Comparison of ENCODE assay signal across 18 cellular contexts in genomic region chr5:169067641-169068316, GRCh38.
"Had no signal": no experiment of that assay in that cellular context is flagged by ENCODE, and none has a peak within 500 bp of the region (broad histone marks: within the 10 kb centered on the region; RNA-seq: fewer than 3 reads in every experiment).

No MANE protein-coding gene starts in this region.

- DNase-seq: activated CD4-positive, alpha-beta T cell treated with anti-CD3 and anti-CD28 coated beads for 4 hours; activated CD8-positive, alpha-beta memory T cell treated with anti-CD3 and anti-CD28 coated beads, Interleukin-2, amount 50 U/mL, for 4 hours; activated CD8-positive, alpha-beta T cell treated with anti-CD3 and anti-CD28 coated beads, Interleukin-2, amount 10 ng/mL, durations not matched to agents 7 days and 5 days; activated gamma-delta T cell treated with Interleukin-2 at 50 U/mL for 16 hours; amygdala; erythroblast; islet precursor cell; mesenchymal stem cell; natural killer cell; occipital lobe; stimulated activated CD4-positive, alpha-beta T cell treated with anti-CD3 and anti-CD28 coated beads, Interleukin-4, amount 100 ng/mL, for 4 hours; stimulated activated CD8-positive, alpha-beta memory T cell treated with anti-CD3 and anti-CD28 coated beads, Interleukin-4, amount 100 ng/mL, for 48 hours; stimulated activated naive CD8-positive, alpha-beta T cell treated with anti-CD3 and anti-CD28 coated beads, Interleukin-15, Interleukin-2, amounts not matched to agents 100 U/mL and 50 U/mL, for 24 hours; T-helper 1 cell; upper lobe of left lung had no signal

- H3K9me3 Mint-ChIP-seq: natural killer cell had no signal

- H3K27ac Mint-ChIP-seq: activated CD8-positive, alpha-beta T cell treated with anti-CD3 and anti-CD28 coated beads, Interleukin-2, amount 10 ng/mL, durations not matched to agents 7 days and 5 days; activated naive CD8-positive, alpha-beta T cell; natural killer cell had no signal

- ATAC-seq: activated CD8-positive, alpha-beta T cell treated with anti-CD3 and anti-CD28 coated beads, Interleukin-2, amount 10 ng/mL, durations not matched to agents 7 days and 5 days; gastroesophageal sphincter; natural killer cell; stimulated activated naive CD8-positive, alpha-beta T cell treated with anti-CD3 and anti-CD28 coated beads, Interleukin-15, Interleukin-2, amounts not matched to agents 100 U/mL and 50 U/mL, for 24 hours had no signal

- H3K4me3 Mint-ChIP-seq: activated CD8-positive, alpha-beta T cell treated with anti-CD3 and anti-CD28 coated beads, Interleukin-2, amount 10 ng/mL, durations not matched to agents 7 days and 5 days; activated naive CD8-positive, alpha-beta T cell; natural killer cell had no signal

- H3K36me3 Mint-ChIP-seq: activated naive CD8-positive, alpha-beta T cell; brain; natural killer cell had no signal

- H3K4me1 Mint-ChIP-seq: natural killer cell had no signal
